ENCODE assay signal across 9 cellular contexts in genomic region chr6:109096198-109096597, GRCh38. TPM values are rescaled to one million over a fixed set of nuclear protein-coding genes. Genes with fewer than 3 reads are reported as not detected.
DNase-seq lines count a peak whose midpoint lies in the region; ATAC-seq lines count a peak whose summit lies in the region.
"Had no signal": no experiment of that assay in that cellular context is flagged by ENCODE, and none has a peak within 500 bp of the region (broad histone marks: within the 10 kb centered on the region; RNA-seq: fewer than 3 reads in every experiment).

No MANE protein-coding gene starts in this region.

- no peaks in the 10 kb centered on the region for H3K27me3 ChIP-seq in SJCRH30
- H3K27me3 ChIP-seq in skeletal muscle satellite cell (ENCODE audit: control insufficient read depth, insufficient read depth, low read length): no peaks in the 10 kb centered on the region

- peak overlapping the region; percentile 90 for H3K9ac ChIP-seq in skeletal muscle satellite cell (ENCODE audit: low read depth, low read length)

- ATAC-seq in HG03045 (IDR thresholded peaks at IDR 0.05; ENCODE audit: unreplicated experiment) (no peak), HG02938 (IDR thresholded peaks at IDR 0.05; ENCODE audit: unreplicated experiment) (no peak)

- peak; percentile 23 for DNase-seq in DMS79 treated with DMSO at 0.1 percent for 48 hours (lab: John Stamatoyannopoulos, UW)
- DNase-seq in DMS79 (lab: John Stamatoyannopoulos, UW): no peak
- peak in 1 of 2 experiments; percentile 6 for DNase-seq in SJCRH30
- DNase-seq in fibroblast of peridontal ligament (ENCODE audit: extremely low read depth): peak; percentile 41
- DNase-seq in NCI-H2227 treated with DMSO at 0.1 percent for 48 hours (lab: John Stamatoyannopoulos, UW): no peak
- DNase-seq: activated CD8-positive, alpha-beta memory T cell treated with anti-CD3 and anti-CD28 coated beads, Interleukin-2, amount 50 U/mL, for 48 hours had no signal

- H3K27ac ChIP-seq in SJCRH30: peak overlapping the region; percentile 98

- H3K4me3 ChIP-seq in SJCRH30: peak overlapping the region; percentile 86
- H3K4me3 ChIP-seq in skeletal muscle satellite cell (ENCODE audit: low read length): peak overlapping the region; percentile 87

- H3K36me3 ChIP-seq in SJCRH30 (no peaks in the 10 kb centered on the region; the same call in 1 of the 2 replicates), skeletal muscle satellite cell (ENCODE audit: insufficient read depth, low read length) (no peaks in the 10 kb centered on the region)

- H3K4me1 ChIP-seq in SJCRH30 (no peaks in the 10 kb centered on the region; the same call in 1 of the 2 replicates), skeletal muscle satellite cell (ENCODE audit: control insufficient read depth, insufficient read depth, low read length) (peaks cover 15% of the 10 kb centered on the region)

- H3K9me3 ChIP-seq in SJCRH30 (replicated peaks) (no peaks in the 10 kb centered on the region), skeletal muscle satellite cell (replicated peaks; ENCODE audit: low read length) (no peaks in the 10 kb centered on the region)

- H3K4me2 ChIP-seq in skeletal muscle satellite cell (ENCODE audit: low read length): peak overlapping the region; percentile 83

RNA-seq across cellular contexts. Expression of gene CEP57L1, which starts 0.9 kb away (rescaled TPM):
- total RNA-seq in SJCRH30 (2014; rRNA removed; shearing (Covaris generic)): 28.1 and 29.4 TPM in 2 replicates
- 17.9 and 25.6 TPM in 2 replicates for total RNA-seq in skeletal muscle satellite cell (2012; rRNA removed)

RNA-seq across cellular contexts. Expression of gene SESN1, which starts 1.6 kb away (rescaled TPM):
- 19.7 and 23.7 TPM in 2 replicates for total RNA-seq in SJCRH30 (2014; rRNA removed; shearing (Covaris generic))
- total RNA-seq in skeletal muscle satellite cell (2012; rRNA removed): 11.8 and 16.0 TPM in 2 replicates

Comparison
In these comparisons a context has a peak if more than half of its experiments do, and no peak if none do; other contexts are left out.
1. DNase-seq: peak in DMS79 treated with DMSO at 0.1 percent for 48 hours (single experiment) and fibroblast of peridontal ligament (single experiment); none in DMS79 (single experiment) and NCI-H2227 treated with DMSO at 0.1 percent for 48 hours (single experiment).